ENCODE assay signal across 9 cellular contexts in the genomic region with DNA sequence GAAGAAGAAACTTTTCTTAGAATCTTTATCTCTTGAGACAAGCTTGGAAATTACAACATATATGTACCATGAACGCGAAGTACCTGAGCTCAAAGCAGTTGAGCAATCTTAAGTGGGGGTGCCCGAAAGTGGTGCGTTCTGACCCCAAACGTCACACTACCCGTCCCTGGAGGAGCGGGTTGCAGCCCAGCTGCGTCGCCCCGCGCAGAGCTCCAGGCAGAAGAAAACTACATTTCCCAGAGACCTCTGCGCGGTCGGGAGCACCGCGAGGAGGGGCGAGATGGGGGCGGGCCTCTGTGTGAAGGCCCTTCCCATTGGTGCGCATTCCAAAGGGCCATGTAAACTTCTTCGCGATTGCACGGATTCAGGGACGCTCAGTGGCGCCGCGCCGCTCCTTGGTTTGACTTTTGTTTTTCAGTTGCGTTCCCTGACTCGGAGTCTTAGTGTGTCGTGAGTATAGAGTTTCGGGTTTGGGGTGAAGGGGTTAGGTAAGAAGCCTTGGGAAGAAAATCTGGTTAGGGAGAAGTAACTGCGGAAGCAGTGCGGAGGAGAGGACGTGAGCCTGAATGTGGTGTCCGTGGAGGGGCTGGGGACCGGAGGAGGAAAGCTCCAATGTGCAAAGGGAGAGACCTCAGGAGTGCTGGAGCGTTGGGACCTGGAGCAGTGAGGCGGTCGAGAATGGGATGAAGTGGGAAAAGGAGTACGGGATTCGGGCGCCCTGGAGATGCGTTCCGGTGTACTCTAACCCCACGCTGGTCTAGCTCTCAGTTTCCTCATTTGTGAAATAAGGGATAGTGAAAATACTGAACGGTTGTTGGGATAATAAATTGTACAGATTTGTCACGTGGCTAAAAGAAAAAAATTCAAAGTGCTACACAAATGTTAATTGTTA. TPM values are rescaled to one million over a fixed set of nuclear protein-coding genes. Genes with fewer than 3 reads are reported as not detected.
DNase-seq lines count a peak whose midpoint lies in the region; ATAC-seq and TF ChIP-seq lines count a peak whose summit lies in the region.
"Had no signal": no experiment of that assay in that cellular context is flagged by ENCODE, and none has a peak within 500 bp of the region (broad histone marks: within the 10 kb centered on the region; RNA-seq: fewer than 3 reads in every experiment).

A gene (plus strand): TSS at position 410 of the 892 bp plus-strand sequence. CDS start 7,740 bp downstream, outside the sequence.

- peak within 1 kb of the TSS in 10 of 11 experiments; percentile 63 to 82 (median 69); a peak in 20 of 22 replicates for H3K27ac ChIP-seq in BLaER1 treated with 17β-estradiol and CSF1 and Interleukin-3, amounts not matched to agents 10 nM and 100 nM
- H3K27ac ChIP-seq in epithelial cell of prostate = no peak within 1 kb of the TSS
- peak within 1 kb of the TSS; percentile 45 for H3K27ac ChIP-seq in muscle layer of duodenum (ENCODE audit: low read length)

- peak within 1 kb of the TSS; percentile 70 to 86 (median 78) for H3K4me2 ChIP-seq in BLaER1 treated with 17β-estradiol and CSF1 and Interleukin-3, amounts not matched to agents 10 nM and 100 nM

- POLR2A ChIA-PET in activated CD8-positive, alpha-beta T cell treated with anti-CD3 and anti-CD28 coated beads for 36 hours (lab: Charles Lee) = interaction anchor here (0.5 to 4.6 kb wide), 7 partner anchors 9 to 1543 kb away, joined by 3 to 38 read pairs (median 4); a partner anchor contains a TSS

- no peaks in the 10 kb centered on the region for H3K9me3 Mint-ChIP-seq in activated CD8-positive, alpha-beta T cell treated with anti-CD3 and anti-CD28 coated beads for 36 hours
- no peaks in the 10 kb centered on the region for H3K9me3 Mint-ChIP-seq in stimulated activated effector memory CD8-positive, alpha-beta T cell treated with anti-CD3 and anti-CD28 coated beads, Interleukin-12 subunit alpha, Interleukin-12 subunit beta, amount 100 ng/mL, for 72 hours
- H3K9me3 Mint-ChIP-seq: stimulated activated naive CD8-positive, alpha-beta T cell treated with anti-CD3 and anti-CD28 coated beads, Interleukin-15, Interleukin-2, amounts not matched to agents 100 ng/mL and 50 ng/mL, for 24 hours had no signal

- peak within 1 kb of the TSS; percentile 62 to 96 (median 85) for H3K4me3 ChIP-seq in BLaER1 treated with 17β-estradiol and CSF1 and Interleukin-3, amounts not matched to agents 10 nM and 100 nM
- H3K4me3 ChIP-seq in muscle layer of duodenum (ENCODE audit: low read depth in 1 of 2, low read length in 2 of 2) = peak within 1 kb of the TSS; percentile 93 to 99

- TF ChIP-seq CTCF in activated CD8-positive, alpha-beta T cell treated with anti-CD3 and anti-CD28 coated beads for 36 hours (IDR thresholded peaks at IDR 0.05) = no peak

- peaks cover 12 to 28% (median 21%) of the 10 kb centered on the region in 10 experiments for H3K4me1 ChIP-seq in BLaER1 treated with 17β-estradiol and CSF1 and Interleukin-3, amounts not matched to agents 10 nM and 100 nM
- H3K4me1 ChIP-seq in muscle layer of duodenum (ENCODE audit: control insufficient read depth in 1 of 2, insufficient read depth in 2 of 2, low read length in 2 of 2) = peaks cover 8% of the 10 kb centered on the region in 2 donors

- H3K27me3 ChIP-seq in BLaER1 treated with 17β-estradiol and CSF1 and Interleukin-3, amounts not matched to agents 10 nM and 100 nM = no peaks in the 10 kb centered on the region
- no peaks in the 10 kb centered on the region for H3K27me3 ChIP-seq in muscle layer of duodenum (ENCODE audit: low read depth, low read length)

- H3K9ac ChIP-seq in BLaER1 treated with 17β-estradiol and CSF1 and Interleukin-3, amounts not matched to agents 10 nM and 100 nM = peak within 1 kb of the TSS; percentile 70 to 87 (median 82)

- H3K36me3 Mint-ChIP-seq in activated CD8-positive, alpha-beta T cell treated with anti-CD3 and anti-CD28 coated beads for 36 hours (ENCODE audit: low read depth) = peaks cover 1% of the 10 kb centered on the region
- H3K36me3 Mint-ChIP-seq in stimulated activated effector memory CD8-positive, alpha-beta T cell treated with anti-CD3 and anti-CD28 coated beads, Interleukin-12 subunit alpha, Interleukin-12 subunit beta, amount 100 ng/mL, for 72 hours = peaks cover 7% of the 10 kb centered on the region

- peak; percentile 97 for ATAC-seq in GM19463 (IDR thresholded peaks at IDR 0.05; ENCODE audit: unreplicated experiment)
- peak; percentile 100 for ATAC-seq in activated CD8-positive, alpha-beta T cell treated with anti-CD3 and anti-CD28 coated beads for 36 hours
- peak; percentile 100 for ATAC-seq in stimulated activated effector memory CD8-positive, alpha-beta T cell treated with anti-CD3 and anti-CD28 coated beads, Interleukin-12 subunit alpha, Interleukin-12 subunit beta, amount 100 ng/mL, for 72 hours

- CTCF ChIA-PET in activated CD8-positive, alpha-beta T cell treated with anti-CD3 and anti-CD28 coated beads for 36 hours (lab: Charles Lee) = interaction anchor here (1.0 to 3.7 kb wide), 10 partner anchors 9 to 62 kb away, joined by 3 to 21 read pairs (median 5); a partner anchor contains a TSS

- DNase-seq in HPDE6-E6E7 (ENCODE audit: extremely low spot score) (peak; percentile 91), epithelial cell of prostate (ENCODE audit: low read depth, low spot score) (peak; percentile 48), NCI-H146 (lab: John Stamatoyannopoulos, UW) (no peak)
- peak; percentile 95 for DNase-seq in activated CD8-positive, alpha-beta T cell treated with anti-CD3 and anti-CD28 coated beads for 36 hours
- peak; percentile 94 to 99 for DNase-seq in stimulated activated effector memory CD8-positive, alpha-beta T cell treated with anti-CD3 and anti-CD28 coated beads, Interleukin-12 subunit alpha, Interleukin-12 subunit beta, amount 100 ng/mL, for 72 hours (ENCODE audit: low spot score in 2 of 2)

- H3K4me1 Mint-ChIP-seq in activated CD8-positive, alpha-beta T cell treated with anti-CD3 and anti-CD28 coated beads for 36 hours (ENCODE audit: low read depth) = peaks cover 3% of the 10 kb centered on the region
- no peaks in the 10 kb centered on the region for H3K4me1 Mint-ChIP-seq in stimulated activated effector memory CD8-positive, alpha-beta T cell treated with anti-CD3 and anti-CD28 coated beads, Interleukin-12 subunit alpha, Interleukin-12 subunit beta, amount 100 ng/mL, for 72 hours

- peaks cover 5 to 26% (median 14%) of the 10 kb centered on the region in 11 experiments; a peak in 18 of 22 replicates for H3K36me3 ChIP-seq in BLaER1 treated with 17β-estradiol and CSF1 and Interleukin-3, amounts not matched to agents 10 nM and 100 nM
- H3K36me3 ChIP-seq in muscle layer of duodenum (ENCODE audit: control insufficient read depth in 1 of 2, insufficient read depth in 2 of 2, low read length in 2 of 2) = no peaks in the 10 kb centered on the region

- H4K20me1 ChIP-seq in BLaER1 treated with 17β-estradiol and CSF1 and Interleukin-3, amounts not matched to agents 10 nM and 100 nM = no peaks in the 10 kb centered on the region; a peak in 2 of 22 replicates

- no peaks in the 10 kb centered on the region for H3K27me3 Mint-ChIP-seq in activated CD8-positive, alpha-beta T cell treated with anti-CD3 and anti-CD28 coated beads for 36 hours
- H3K27me3 Mint-ChIP-seq: stimulated activated naive CD8-positive, alpha-beta T cell treated with anti-CD3 and anti-CD28 coated beads, Interleukin-15, Interleukin-2, amounts not matched to agents 100 ng/mL and 50 ng/mL, for 24 hours had no signal

- H3K27ac Mint-ChIP-seq in activated CD8-positive, alpha-beta T cell treated with anti-CD3 and anti-CD28 coated beads for 36 hours = no peak within 1 kb of the TSS
- no peak within 1 kb of the TSS for H3K27ac Mint-ChIP-seq in stimulated activated effector memory CD8-positive, alpha-beta T cell treated with anti-CD3 and anti-CD28 coated beads, Interleukin-12 subunit alpha, Interleukin-12 subunit beta, amount 100 ng/mL, for 72 hours
- H3K27ac Mint-ChIP-seq: stimulated activated naive CD8-positive, alpha-beta T cell treated with anti-CD3 and anti-CD28 coated beads, Interleukin-15, Interleukin-2, amounts not matched to agents 100 ng/mL and 50 ng/mL, for 24 hours had no signal

- intact Hi-C loops in activated CD8-positive, alpha-beta T cell treated with anti-CD3 and anti-CD28 coated beads for 36 hours (cut with micrococcal nuclease) = no loop called here

- no peaks in the 10 kb centered on the region for H3K9me3 ChIP-seq in BLaER1 treated with 17β-estradiol and CSF1 and Interleukin-3, amounts not matched to agents 10 nM and 100 nM (replicated peaks in 1 of 11)
- H3K9me3 ChIP-seq in muscle layer of duodenum (ENCODE audit: control insufficient read depth in 1 of 2, low read length in 2 of 2) = no peaks in the 10 kb centered on the region

- no peak within 1 kb of the TSS for H3K4me3 Mint-ChIP-seq in activated CD8-positive, alpha-beta T cell treated with anti-CD3 and anti-CD28 coated beads for 36 hours
- H3K4me3 Mint-ChIP-seq in stimulated activated effector memory CD8-positive, alpha-beta T cell treated with anti-CD3 and anti-CD28 coated beads, Interleukin-12 subunit alpha, Interleukin-12 subunit beta, amount 100 ng/mL, for 72 hours = no peak within 1 kb of the TSS
- H3K4me3 Mint-ChIP-seq: stimulated activated naive CD8-positive, alpha-beta T cell treated with anti-CD3 and anti-CD28 coated beads, Interleukin-15, Interleukin-2, amounts not matched to agents 100 ng/mL and 50 ng/mL, for 24 hours had no signal

RNA-seq across cellular contexts. Expression of the gene that starts here (rescaled TPM):
- total RNA-seq in activated CD8-positive, alpha-beta T cell treated with anti-CD3 and anti-CD28 coated beads for 36 hours = 10 to 100 TPM; 14.0 to 19.0 TPM
